17 cellular contexts compared by ENCODE assay signal in the genomic region with DNA sequence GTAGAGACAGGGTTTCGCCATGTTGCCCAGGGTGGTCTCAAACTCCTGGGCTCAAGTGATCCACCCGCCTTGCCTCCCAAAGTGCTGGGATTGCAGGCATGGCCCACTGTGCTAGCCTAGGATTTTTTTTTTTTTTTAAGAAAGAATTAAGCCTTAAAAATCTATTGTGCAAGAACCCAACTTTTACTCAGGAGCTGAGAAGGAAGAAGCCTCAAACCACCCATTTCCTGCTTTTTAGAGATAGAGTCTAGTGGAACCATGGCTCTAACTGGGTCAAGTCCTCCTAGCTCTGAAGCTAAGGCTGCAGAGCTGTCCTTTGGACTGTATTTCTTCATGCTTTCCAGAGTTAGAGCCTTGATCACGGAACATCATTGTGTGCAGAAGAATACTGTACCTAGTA. TPM values are rescaled to one million over a fixed set of nuclear protein-coding genes. Genes with fewer than 3 reads are reported as not detected.
DNase-seq lines count a peak whose midpoint lies in the region; ATAC-seq and TF ChIP-seq lines count a peak whose summit lies in the region.
"Had no signal": no experiment of that assay in that cellular context is flagged by ENCODE, and none has a peak within 500 bp of the region (broad histone marks: within the 10 kb centered on the region; RNA-seq: fewer than 3 reads in every experiment).

No MANE protein-coding gene starts in this region.

- no peak for ATAC-seq in activated naive CD8-positive, alpha-beta T cell treated with anti-CD3 and anti-CD28 coated beads, Interleukin-2, amount 50 U/mL, for 24 hours
- ATAC-seq in HG02884 (IDR thresholded peaks at IDR 0.05; ENCODE audit: unreplicated experiment), result no peak
- ATAC-seq in HG03095 (IDR thresholded peaks at IDR 0.05; ENCODE audit: unreplicated experiment), result no peak
- ATAC-seq: activated T-cell treated with anti-CD3 and anti-CD28 coated beads, Interleukin-2, amount 50 U/mL, for 4 hours; heart right ventricle; mucosa of descending colon had no signal

- no peaks in the 10 kb centered on the region for H3K9me3 ChIP-seq in breast epithelium
- H3K9me3 ChIP-seq: heart right ventricle, mucosa of descending colon, pancreas, SJSA1 had no signal

- H3K4me3 ChIP-seq in breast epithelium, result no peak overlapping the region
- H3K4me3 ChIP-seq: heart right ventricle, mucosa of descending colon, pancreas, SJSA1 had no signal

- peak overlapping the region; percentile 20 for H3K27ac Mint-ChIP-seq in MCF 10A (ENCODE audit: low read depth, unreplicated experiment)
- peak overlapping the region; percentile 98 for H3K27ac Mint-ChIP-seq in activated naive CD8-positive, alpha-beta T cell treated with anti-CD3 and anti-CD28 coated beads, Interleukin-2, amount 50 U/mL, for 24 hours

- peaks cover 36% of the 10 kb centered on the region for H3K36me3 Mint-ChIP-seq in MCF 10A (ENCODE audit: insufficient read depth, unreplicated experiment)
- peaks cover 13% of the 10 kb centered on the region for H3K36me3 Mint-ChIP-seq in activated naive CD8-positive, alpha-beta T cell treated with anti-CD3 and anti-CD28 coated beads, Interleukin-2, amount 50 U/mL, for 24 hours (ENCODE audit: low read depth)

- intact Hi-C loops in MCF 10A (cut with micrococcal nuclease) (no loop called here), breast epithelium (cut with DNase I; ENCODE audit: low total_unique reads) (loop anchor here (5.0 kb wide), 1 partner anchor 41 kb away; no protein-coding TSS in a partner anchor)

- POLR2A ChIA-PET in MCF 10A (lab: Yijun Ruan, JAX), result interaction anchor here (0.7 to 3.7 kb wide), 6 partner anchors 8 to 153 kb away, joined by 3 to 39 read pairs (median 3); partner anchors contain the start of genes CTDSP2, CYP27B1, EEF1AKMT3 and METTL1

- BruUV-seq in MCF 10A (replicated peaks; lab: Mats Ljungman, UMichigan), result no TSS peak

- TF ChIP-seq CTCF in MCF 10A (IDR thresholded peaks at IDR 0.05; ENCODE audit: unreplicated experiment) (no peak), breast epithelium (IDR thresholded peaks at IDR 0.05) (no peak)

- no peak overlapping the region for H3K4me3 Mint-ChIP-seq in MCF 10A (ENCODE audit: unreplicated experiment)
- H3K4me3 Mint-ChIP-seq in activated naive CD8-positive, alpha-beta T cell treated with anti-CD3 and anti-CD28 coated beads, Interleukin-2, amount 50 U/mL, for 24 hours, result no peak overlapping the region

- H3K4me1 ChIP-seq in breast epithelium, result no peaks in the 10 kb centered on the region

- no peaks in the 10 kb centered on the region for H3K27me3 ChIP-seq in breast epithelium
- H3K27me3 ChIP-seq: heart right ventricle, pancreas, SJSA1 had no signal

- H3K27ac ChIP-seq in breast epithelium, result no peak overlapping the region
- H3K27ac ChIP-seq: SJSA1 had no signal

- H3K36me3 ChIP-seq in breast epithelium, result no peaks in the 10 kb centered on the region

- no peak for TF ChIP-seq POLR2A in breast epithelium (IDR thresholded peaks at IDR 0.05)

- H3K9me3 Mint-ChIP-seq in MCF 10A (ENCODE audit: unreplicated experiment), result no peaks in the 10 kb centered on the region
- no peaks in the 10 kb centered on the region for H3K9me3 Mint-ChIP-seq in activated naive CD8-positive, alpha-beta T cell treated with anti-CD3 and anti-CD28 coated beads, Interleukin-2, amount 50 U/mL, for 24 hours
- H3K9me3 Mint-ChIP-seq: activated T-cell treated with anti-CD3 and anti-CD28 coated beads, Interleukin-2, amount 50 U/mL, for 4 hours had no signal

- no peaks in the 10 kb centered on the region for H3K27me3 Mint-ChIP-seq in MCF 10A (ENCODE audit: insufficient read depth, unreplicated experiment)
- no peaks in the 10 kb centered on the region for H3K27me3 Mint-ChIP-seq in activated naive CD8-positive, alpha-beta T cell treated with anti-CD3 and anti-CD28 coated beads, Interleukin-2, amount 50 U/mL, for 24 hours

- DNase-seq in MCF 10A (ENCODE audit: unreplicated experiment) (no peak), breast epithelium (ENCODE audit: low spot score in 2 of 2) (no peak), NOMO-1 treated with dmso at 0.1 percent for 144 hours (lab: John Stamatoyannopoulos, UW; ENCODE audit: unreplicated experiment) (peak; percentile 33), KG1 (lab: John Stamatoyannopoulos, UW) (no peak), islet precursor cell (no peak)
- no peak for DNase-seq in activated naive CD8-positive, alpha-beta T cell treated with anti-CD3 and anti-CD28 coated beads, Interleukin-2, amount 50 U/mL, for 24 hours
- DNase-seq: activated CD4-positive, CD25-positive, alpha-beta regulatory T cell; activated T-cell treated with anti-CD3 and anti-CD28 coated beads, Interleukin-2, amount 50 U/mL, for 4 hours; heart right ventricle; mucosa of descending colon; NCI-H1092 treated with DMSO at 0.1 percent for 48 hours; NCI-H2171; pancreas; stimulated activated naive CD4-positive, alpha-beta T cell had no signal

- CTCF ChIA-PET in MCF 10A (lab: Yijun Ruan, JAX), result interaction anchor here (0.7 to 1.5 kb wide), 8 partner anchors 9 to 125 kb away, joined by 3 to 7 read pairs (median 4); partner anchors contain the start of genes EEF1AKMT3 and METTL1

- peaks cover 21% of the 10 kb centered on the region for H3K4me1 Mint-ChIP-seq in MCF 10A (ENCODE audit: insufficient read depth, unreplicated experiment)
- H3K4me1 Mint-ChIP-seq in activated naive CD8-positive, alpha-beta T cell treated with anti-CD3 and anti-CD28 coated beads, Interleukin-2, amount 50 U/mL, for 24 hours, result peaks cover 31% of the 10 kb centered on the region

RNA-seq across cellular contexts. Expression of gene TSFM, which starts 1.3 kb away (rescaled TPM):
- total RNA-seq in MCF 10A (2022) (28.4 and 32.6 TPM in 2 replicates), breast epithelium (10 to 100 TPM; 17.9 to 30.8 (median 27.2) TPM)

RNA-seq across cellular contexts. Expression of gene EEF1AKMT3, which starts 8.8 kb away (rescaled TPM):
- total RNA-seq in MCF 10A (2022), result 7.6 and 8.1 TPM in 2 replicates
- total RNA-seq in breast epithelium, result 10 to 100 TPM; 15.7 to 18.1 (median 16.5) TPM

RNA-seq across cellular contexts. Expression of gene METTL1, which starts 9.3 kb away (rescaled TPM):
- total RNA-seq in MCF 10A (2022) (26.2 and 40.6 TPM in 2 replicates), breast epithelium (10 to 100 TPM in 1 of 3 donors, 1 to 10 TPM in 2; 4.8 to 12.6 (median 8.2) TPM)

RNA-seq across cellular contexts. Expression of gene CYP27B1, which starts 14.4 kb away (rescaled TPM):
- 12.6 and 27.5 TPM in 2 replicates for total RNA-seq in MCF 10A (2022)
- total RNA-seq in breast epithelium, result 1 to 10 TPM in 1 of 3 donors, under 1 TPM in 2; 0.33 to 2.2 (median 0.48) TPM

RNA-seq across cellular contexts. Expression of gene MARCHF9, which starts 26.3 kb away (rescaled TPM):
- total RNA-seq in MCF 10A (2022) (8.7 and 12.5 TPM in 2 replicates), breast epithelium (1 to 10 TPM; 6.9 to 9.8 (median 7.5) TPM)
